Comparison of ENCODE assay signal across 8 cellular contexts in the genomic region with DNA sequence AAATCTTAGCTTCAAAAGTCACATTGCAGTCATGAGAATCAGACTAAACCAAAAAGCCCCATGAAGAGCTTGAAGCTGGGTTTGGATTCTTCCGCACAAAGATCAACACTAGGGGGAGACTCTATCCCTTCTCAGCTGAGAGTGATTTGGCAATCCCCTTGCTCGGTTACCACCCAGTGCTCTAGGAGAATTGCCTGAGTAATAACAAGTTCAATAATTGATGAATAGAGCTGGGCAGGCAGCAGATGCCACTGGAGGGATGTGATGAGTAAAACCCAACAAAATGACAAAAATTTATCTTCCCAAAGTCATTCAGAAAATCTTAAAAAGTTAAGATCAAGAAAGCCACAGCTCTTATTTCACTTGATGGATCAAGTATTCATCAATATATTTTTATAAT.
DNase-seq lines count a peak whose midpoint lies in the region; ATAC-seq, FAIRE-seq and TF ChIP-seq lines count a peak whose summit lies in the region.

No MANE protein-coding gene starts in this region.

- intact Hi-C loops in left colon (cut with DNase I, micrococcal nuclease): no loop called here

- no peaks in the 10 kb centered on the region for H3K27me3 Mint-ChIP-seq in central memory CD8-positive, alpha-beta T cell

- TF ChIP-seq POLR2A in GM12891 (IDR thresholded peaks at IDR 0.05; ENCODE audit: low read depth, low read length): no peak

- no peak overlapping the region for H3K4me3 Mint-ChIP-seq in central memory CD8-positive, alpha-beta T cell

- no peaks in the 10 kb centered on the region for H3K4me1 Mint-ChIP-seq in central memory CD8-positive, alpha-beta T cell

- H3K36me3 Mint-ChIP-seq in central memory CD8-positive, alpha-beta T cell (ENCODE audit: insufficient read depth): no peaks in the 10 kb centered on the region

- H3K9me3 Mint-ChIP-seq in central memory CD8-positive, alpha-beta T cell: no peaks in the 10 kb centered on the region

- peak; percentile 86 for DNase-seq in AG08395 (ENCODE audit: low spot score)
- peak; percentile 42 for DNase-seq in GM12891 (ENCODE audit: insufficient read length, low spot score)
- DNase-seq in NCI-H1105 (lab: John Stamatoyannopoulos, UW): peak; percentile 67
- DNase-seq in T-helper 2 cell: peak in 3 of 5 experiments; percentile 4 to 83 (median 24)
- peak in 1 of 2 donors; percentile 35 for DNase-seq in central memory CD8-positive, alpha-beta T cell (ENCODE audit: low spot score in 2 of 2)
- DNase-seq in left colon: peak; percentile 18 to 31
- peak; percentile 8 to 26 (median 24) for DNase-seq in stimulated activated CD4-positive, alpha-beta T cell treated with anti-CD3 and anti-CD28 coated beads, TNF-alpha, amount 100 ng/mL, for 48 hours (ENCODE audit: low read depth in 3 of 3)

- H3K27ac Mint-ChIP-seq in central memory CD8-positive, alpha-beta T cell (ENCODE audit: low read depth): no peak overlapping the region

- ATAC-seq in HG02759 (IDR thresholded peaks at IDR 0.05; ENCODE audit: unreplicated experiment): peak; percentile 94
- peak; percentile 86 for ATAC-seq in central memory CD8-positive, alpha-beta T cell (replicated peaks; ENCODE audit: extremely low read depth, poor library complexity, severe bottlenecking)
- ATAC-seq in left colon: peak; percentile 91

- FAIRE-seq in GM12891 (lab: Jason Lieb, UNC): peak; percentile 64

TF ChIP-seq in GM12891, 5 proteins besides CTCF, POLR2A, EP300 and RAD21:
- TF ChIP-seq POU2F2 (IDR thresholded peaks at IDR 0.05; ENCODE audit: low read depth, low read length): no peak
